Comparison of ENCODE assay signal across 1 cellular context in the genomic region with DNA sequence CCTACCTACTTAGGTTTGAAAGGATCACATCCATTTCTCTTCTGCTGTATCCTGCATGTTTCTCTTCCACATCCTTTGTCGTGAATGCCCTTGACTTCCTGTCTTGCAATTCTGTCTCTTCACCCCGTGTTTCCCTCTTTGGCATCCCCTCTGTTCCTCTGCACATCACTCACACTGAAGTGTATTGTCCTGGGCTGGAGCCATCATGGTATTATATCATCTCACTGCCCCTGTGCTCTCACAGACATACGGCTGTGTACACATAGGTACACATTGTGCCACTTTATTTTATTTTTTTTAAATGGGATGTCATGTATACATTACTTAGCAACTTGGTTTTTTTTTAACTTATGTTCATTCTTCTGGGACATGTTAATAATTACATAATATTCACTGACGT.
TF ChIP-seq lines count a peak whose summit lies in the region.

No MANE protein-coding gene starts in this region.

TF ChIP-seq in WTC11, 78 proteins besides CTCF, POLR2A, EP300 and RAD21:
- no peak for TF ChIP-seq SMAD3 (CRISPR knock-in tag; IDR thresholded peaks at IDR 0.05; ENCODE audit: borderline replicate concordance)
- TF ChIP-seq, protein P1, sequence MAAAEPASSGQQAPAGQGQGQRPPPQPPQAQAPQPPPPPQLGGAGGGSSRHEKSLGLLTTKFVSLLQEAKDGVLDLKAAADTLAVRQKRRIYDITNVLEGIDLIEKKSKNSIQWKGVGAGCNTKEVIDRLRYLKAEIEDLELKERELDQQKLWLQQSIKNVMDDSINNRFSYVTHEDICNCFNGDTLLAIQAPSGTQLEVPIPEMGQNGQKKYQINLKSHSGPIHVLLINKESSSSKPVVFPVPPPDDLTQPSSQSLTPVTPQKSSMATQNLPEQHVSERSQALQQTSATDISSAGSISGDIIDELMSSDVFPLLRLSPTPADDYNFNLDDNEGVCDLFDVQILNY (CRISPR knock-in tag; IDR thresholded peaks at IDR 0.05) = no peak
- no peak for TF ChIP-seq ZNF423 (CRISPR knock-in tag; IDR thresholded peaks at IDR 0.05)
- TF ChIP-seq, protein P2, sequence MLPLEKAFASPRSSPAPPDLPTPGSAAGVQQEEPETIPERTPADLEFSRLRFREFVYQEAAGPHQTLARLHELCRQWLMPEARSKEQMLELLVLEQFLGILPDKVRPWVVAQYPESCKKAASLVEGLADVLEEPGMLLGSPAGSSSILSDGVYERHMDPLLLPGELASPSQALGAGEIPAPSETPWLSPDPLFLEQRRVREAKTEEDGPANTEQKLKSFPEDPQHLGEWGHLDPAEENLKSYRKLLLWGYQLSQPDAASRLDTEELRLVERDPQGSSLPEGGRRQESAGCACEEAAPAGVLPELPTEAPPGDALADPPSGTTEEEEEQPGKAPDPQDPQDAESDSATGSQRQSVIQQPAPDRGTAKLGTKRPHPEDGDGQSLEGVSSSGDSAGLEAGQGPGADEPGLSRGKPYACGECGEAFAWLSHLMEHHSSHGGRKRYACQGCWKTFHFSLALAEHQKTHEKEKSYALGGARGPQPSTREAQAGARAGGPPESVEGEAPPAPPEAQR (CRISPR knock-in tag; IDR thresholded peaks at IDR 0.05) = no peak
- TF ChIP-seq, protein P3, sequence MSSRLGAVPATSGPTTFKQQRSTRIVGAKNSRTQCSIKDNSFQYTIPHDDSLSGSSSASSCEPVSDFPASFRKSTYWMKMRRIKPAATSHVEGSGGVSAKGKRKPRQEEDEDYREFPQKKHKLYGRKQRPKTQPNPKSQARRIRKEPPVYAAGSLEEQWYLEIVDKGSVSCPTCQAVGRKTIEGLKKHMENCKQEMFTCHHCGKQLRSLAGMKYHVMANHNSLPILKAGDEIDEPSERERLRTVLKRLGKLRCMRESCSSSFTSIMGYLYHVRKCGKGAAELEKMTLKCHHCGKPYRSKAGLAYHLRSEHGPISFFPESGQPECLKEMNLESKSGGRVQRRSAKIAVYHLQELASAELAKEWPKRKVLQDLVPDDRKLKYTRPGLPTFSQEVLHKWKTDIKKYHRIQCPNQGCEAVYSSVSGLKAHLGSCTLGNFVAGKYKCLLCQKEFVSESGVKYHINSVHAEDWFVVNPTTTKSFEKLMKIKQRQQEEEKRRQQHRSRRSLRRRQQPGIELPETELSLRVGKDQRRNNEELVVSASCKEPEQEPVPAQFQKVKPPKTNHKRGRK (CRISPR knock-in tag; IDR thresholded peaks at IDR 0.05; ENCODE audit: borderline replicate concordance) = no peak
- TF ChIP-seq ZNF138 (CRISPR knock-in tag; conservative IDR thresholded peaks at IDR 0.05) = no peak
- TF ChIP-seq NR2C2 (CRISPR knock-in tag; IDR thresholded peaks at IDR 0.05) = no peak
- TF ChIP-seq, protein P4, sequence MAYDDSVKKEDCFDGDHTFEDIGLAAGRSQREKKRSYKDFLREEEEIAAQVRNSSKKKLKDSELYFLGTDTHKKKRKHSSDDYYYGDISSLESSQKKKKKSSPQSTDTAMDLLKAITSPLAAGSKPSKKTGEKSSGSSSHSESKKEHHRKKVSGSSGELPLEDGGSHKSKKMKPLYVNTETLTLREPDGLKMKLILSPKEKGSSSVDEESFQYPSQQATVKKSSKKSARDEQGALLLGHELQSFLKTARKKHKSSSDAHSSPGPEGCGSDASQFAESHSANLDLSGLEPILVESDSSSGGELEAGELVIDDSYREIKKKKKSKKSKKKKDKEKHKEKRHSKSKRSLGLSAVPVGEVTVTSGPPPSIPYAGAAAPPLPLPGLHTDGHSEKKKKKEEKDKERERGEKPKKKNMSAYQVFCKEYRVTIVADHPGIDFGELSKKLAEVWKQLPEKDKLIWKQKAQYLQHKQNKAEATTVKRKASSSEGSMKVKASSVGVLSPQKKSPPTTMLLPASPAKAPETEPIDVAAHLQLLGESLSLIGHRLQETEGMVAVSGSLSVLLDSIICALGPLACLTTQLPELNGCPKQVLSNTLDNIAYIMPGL (CRISPR knock-in tag; IDR thresholded peaks at IDR 0.05) = no peak
- TF ChIP-seq RORB (CRISPR knock-in tag; IDR thresholded peaks at IDR 0.05) = no peak
- TF ChIP-seq, protein P5, sequence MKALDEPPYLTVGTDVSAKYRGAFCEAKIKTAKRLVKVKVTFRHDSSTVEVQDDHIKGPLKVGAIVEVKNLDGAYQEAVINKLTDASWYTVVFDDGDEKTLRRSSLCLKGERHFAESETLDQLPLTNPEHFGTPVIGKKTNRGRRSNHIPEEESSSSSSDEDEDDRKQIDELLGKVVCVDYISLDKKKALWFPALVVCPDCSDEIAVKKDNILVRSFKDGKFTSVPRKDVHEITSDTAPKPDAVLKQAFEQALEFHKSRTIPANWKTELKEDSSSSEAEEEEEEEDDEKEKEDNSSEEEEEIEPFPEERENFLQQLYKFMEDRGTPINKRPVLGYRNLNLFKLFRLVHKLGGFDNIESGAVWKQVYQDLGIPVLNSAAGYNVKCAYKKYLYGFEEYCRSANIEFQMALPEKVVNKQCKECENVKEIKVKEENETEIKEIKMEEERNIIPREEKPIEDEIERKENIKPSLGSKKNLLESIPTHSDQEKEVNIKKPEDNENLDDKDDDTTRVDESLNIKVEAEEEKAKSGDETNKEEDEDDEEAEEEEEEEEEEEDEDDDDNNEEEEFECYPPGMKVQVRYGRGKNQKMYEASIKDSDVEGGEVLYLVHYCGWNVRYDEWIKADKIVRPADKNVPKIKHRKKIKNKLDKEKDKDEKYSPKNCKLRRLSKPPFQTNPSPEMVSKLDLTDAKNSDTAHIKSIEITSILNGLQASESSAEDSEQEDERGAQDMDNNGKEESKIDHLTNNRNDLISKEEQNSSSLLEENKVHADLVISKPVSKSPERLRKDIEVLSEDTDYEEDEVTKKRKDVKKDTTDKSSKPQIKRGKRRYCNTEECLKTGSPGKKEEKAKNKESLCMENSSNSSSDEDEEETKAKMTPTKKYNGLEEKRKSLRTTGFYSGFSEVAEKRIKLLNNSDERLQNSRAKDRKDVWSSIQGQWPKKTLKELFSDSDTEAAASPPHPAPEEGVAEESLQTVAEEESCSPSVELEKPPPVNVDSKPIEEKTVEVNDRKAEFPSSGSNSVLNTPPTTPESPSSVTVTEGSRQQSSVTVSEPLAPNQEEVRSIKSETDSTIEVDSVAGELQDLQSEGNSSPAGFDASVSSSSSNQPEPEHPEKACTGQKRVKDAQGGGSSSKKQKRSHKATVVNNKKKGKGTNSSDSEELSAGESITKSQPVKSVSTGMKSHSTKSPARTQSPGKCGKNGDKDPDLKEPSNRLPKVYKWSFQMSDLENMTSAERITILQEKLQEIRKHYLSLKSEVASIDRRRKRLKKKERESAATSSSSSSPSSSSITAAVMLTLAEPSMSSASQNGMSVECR (CRISPR knock-in tag; IDR thresholded peaks at IDR 0.05; ENCODE audit: borderline replicate concordance) = no peak
- TF ChIP-seq NR3C1 (CRISPR knock-in tag; conservative IDR thresholded peaks at IDR 0.05; ENCODE audit: low read depth) = no peak
- no peak for TF ChIP-seq GTF2I (CRISPR knock-in tag; conservative IDR thresholded peaks at IDR 0.05)
- TF ChIP-seq MYBL2 (CRISPR knock-in tag; IDR thresholded peaks at IDR 0.05) = no peak
- TF ChIP-seq, protein P6, sequence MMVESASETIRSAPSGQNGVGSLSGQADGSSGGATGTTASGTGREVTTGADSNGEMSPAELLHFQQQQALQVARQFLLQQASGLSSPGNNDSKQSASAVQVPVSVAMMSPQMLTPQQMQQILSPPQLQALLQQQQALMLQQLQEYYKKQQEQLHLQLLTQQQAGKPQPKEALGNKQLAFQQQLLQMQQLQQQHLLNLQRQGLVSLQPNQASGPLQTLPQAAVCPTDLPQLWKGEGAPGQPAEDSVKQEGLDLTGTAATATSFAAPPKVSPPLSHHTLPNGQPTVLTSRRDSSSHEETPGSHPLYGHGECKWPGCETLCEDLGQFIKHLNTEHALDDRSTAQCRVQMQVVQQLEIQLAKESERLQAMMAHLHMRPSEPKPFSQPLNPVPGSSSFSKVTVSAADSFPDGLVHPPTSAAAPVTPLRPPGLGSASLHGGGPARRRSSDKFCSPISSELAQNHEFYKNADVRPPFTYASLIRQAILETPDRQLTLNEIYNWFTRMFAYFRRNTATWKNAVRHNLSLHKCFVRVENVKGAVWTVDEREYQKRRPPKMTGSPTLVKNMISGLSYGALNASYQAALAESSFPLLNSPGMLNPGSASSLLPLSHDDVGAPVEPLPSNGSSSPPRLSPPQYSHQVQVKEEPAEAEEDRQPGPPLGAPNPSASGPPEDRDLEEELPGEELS (CRISPR knock-in tag; IDR thresholded peaks at IDR 0.05) = no peak
- TF ChIP-seq, protein P7, sequence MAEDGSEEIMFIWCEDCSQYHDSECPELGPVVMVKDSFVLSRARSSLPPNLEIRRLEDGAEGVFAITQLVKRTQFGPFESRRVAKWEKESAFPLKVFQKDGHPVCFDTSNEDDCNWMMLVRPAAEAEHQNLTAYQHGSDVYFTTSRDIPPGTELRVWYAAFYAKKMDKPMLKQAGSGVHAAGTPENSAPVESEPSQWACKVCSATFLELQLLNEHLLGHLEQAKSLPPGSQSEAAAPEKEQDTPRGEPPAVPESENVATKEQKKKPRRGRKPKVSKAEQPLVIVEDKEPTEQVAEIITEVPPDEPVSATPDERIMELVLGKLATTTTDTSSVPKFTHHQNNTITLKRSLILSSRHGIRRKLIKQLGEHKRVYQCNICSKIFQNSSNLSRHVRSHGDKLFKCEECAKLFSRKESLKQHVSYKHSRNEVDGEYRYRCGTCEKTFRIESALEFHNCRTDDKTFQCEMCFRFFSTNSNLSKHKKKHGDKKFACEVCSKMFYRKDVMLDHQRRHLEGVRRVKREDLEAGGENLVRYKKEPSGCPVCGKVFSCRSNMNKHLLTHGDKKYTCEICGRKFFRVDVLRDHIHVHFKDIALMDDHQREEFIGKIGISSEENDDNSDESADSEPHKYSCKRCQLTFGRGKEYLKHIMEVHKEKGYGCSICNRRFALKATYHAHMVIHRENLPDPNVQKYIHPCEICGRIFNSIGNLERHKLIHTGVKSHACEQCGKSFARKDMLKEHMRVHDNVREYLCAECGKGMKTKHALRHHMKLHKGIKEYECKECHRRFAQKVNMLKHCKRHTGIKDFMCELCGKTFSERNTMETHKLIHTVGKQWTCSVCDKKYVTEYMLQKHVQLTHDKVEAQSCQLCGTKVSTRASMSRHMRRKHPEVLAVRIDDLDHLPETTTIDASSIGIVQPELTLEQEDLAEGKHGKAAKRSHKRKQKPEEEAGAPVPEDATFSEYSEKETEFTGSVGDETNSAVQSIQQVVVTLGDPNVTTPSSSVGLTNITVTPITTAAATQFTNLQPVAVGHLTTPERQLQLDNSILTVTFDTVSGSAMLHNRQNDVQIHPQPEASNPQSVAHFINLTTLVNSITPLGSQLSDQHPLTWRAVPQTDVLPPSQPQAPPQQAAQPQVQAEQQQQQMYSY (CRISPR knock-in tag; IDR thresholded peaks at IDR 0.05) = no peak
- TF ChIP-seq ZNF317 (CRISPR knock-in tag; IDR thresholded peaks at IDR 0.05; ENCODE audit: borderline replicate concordance, low read depth) = no peak
- TF ChIP-seq, protein P8, sequence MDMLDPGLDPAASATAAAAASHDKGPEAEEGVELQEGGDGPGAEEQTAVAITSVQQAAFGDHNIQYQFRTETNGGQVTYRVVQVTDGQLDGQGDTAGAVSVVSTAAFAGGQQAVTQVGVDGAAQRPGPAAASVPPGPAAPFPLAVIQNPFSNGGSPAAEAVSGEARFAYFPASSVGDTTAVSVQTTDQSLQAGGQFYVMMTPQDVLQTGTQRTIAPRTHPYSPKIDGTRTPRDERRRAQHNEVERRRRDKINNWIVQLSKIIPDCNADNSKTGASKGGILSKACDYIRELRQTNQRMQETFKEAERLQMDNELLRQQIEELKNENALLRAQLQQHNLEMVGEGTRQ (CRISPR knock-in tag; IDR thresholded peaks at IDR 0.05) = no peak
- TF ChIP-seq FOXJ3 (CRISPR knock-in tag; IDR thresholded peaks at IDR 0.05; ENCODE audit: borderline replicate concordance) = no peak
- TF ChIP-seq, protein P9, sequence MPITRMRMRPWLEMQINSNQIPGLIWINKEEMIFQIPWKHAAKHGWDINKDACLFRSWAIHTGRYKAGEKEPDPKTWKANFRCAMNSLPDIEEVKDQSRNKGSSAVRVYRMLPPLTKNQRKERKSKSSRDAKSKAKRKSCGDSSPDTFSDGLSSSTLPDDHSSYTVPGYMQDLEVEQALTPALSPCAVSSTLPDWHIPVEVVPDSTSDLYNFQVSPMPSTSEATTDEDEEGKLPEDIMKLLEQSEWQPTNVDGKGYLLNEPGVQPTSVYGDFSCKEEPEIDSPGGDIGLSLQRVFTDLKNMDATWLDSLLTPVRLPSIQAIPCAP (CRISPR knock-in tag; IDR thresholded peaks at IDR 0.05) = no peak
